28 cellular contexts compared by ENCODE assay signal in the genomic region with DNA sequence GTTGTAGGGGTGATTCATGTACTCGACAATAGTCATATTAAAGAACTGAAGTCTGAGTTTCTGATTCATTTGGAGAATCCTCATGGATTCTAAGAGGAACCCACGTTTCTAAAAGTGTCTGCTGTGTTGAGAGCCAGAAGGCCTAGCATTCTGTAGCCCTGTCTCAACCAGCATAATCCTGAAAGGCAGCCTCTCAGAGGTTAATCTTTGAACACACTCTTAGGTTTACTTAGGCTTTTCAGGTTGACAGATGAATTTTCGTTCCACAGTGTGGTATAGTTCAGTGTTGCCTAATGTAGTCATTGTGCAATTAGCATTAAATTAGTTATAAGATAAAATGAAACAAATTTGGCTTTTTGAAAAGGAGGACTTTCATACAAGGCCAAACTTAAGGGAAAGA. TPM values are rescaled to one million over a fixed set of nuclear protein-coding genes. Genes with fewer than 3 reads are reported as not detected.
"Had no signal": no experiment of that assay in that cellular context is flagged by ENCODE, and none has a peak within 500 bp of the region (broad histone marks: within the 10 kb centered on the region; RNA-seq: fewer than 3 reads in every experiment).

No MANE protein-coding gene starts in this region.

- DNase-seq: activated CD4-positive, alpha-beta memory T cell treated with anti-CD3 and anti-CD28 coated beads, Interleukin-2, amount 10 ng/mL, durations not matched to agents 7 days and 5 days; activated CD4-positive, alpha-beta T cell treated with anti-CD3 and anti-CD28 coated beads for 36 hours; activated CD4-positive, alpha-beta T cell treated with anti-CD3 and anti-CD28 coated beads, Interleukin-2, amount 50 U/mL, for 1 hour; activated gamma-delta T cell treated with Interleukin-2 at 50 U/mL for 16 hours; activated naive CD4-positive, alpha-beta T cell treated with anti-CD3 and anti-CD28 coated beads, Interleukin-2, amount 10 ng/mL, durations not matched to agents 7 days and 5 days; activated naive CD8-positive, alpha-beta T cell treated with anti-CD3 and anti-CD28 coated beads for 36 hours; activated T-cell treated with anti-CD3 and anti-CD28 coated beads for 4 hours; activated T-cell treated with anti-CD3 and anti-CD28 coated beads, Interleukin-2, amount 50 U/mL, for 48 hours; brain microvascular endothelial cell; MG63; NCI-H146; NCI-H1930; NCI-H2171; NCI-H226; NCI-H526; NCI-H774; NK-92 treated with Interleukin-12 subunit alpha and Interleukin-12 subunit beta, amount 100 ng/mL, for 24 hours; OCI-M1; RPMI8226; T-cell; T-helper 2 cell; T1000 had no signal

- H3K36me3 ChIP-seq: brain microvascular endothelial cell, cardiac muscle cell, MG63 had no signal

- H3K27ac ChIP-seq: brain microvascular endothelial cell, cardiac muscle cell, SK-N-MC had no signal

- H3K9me3 ChIP-seq: MG63 had no signal

- H3K27me3 ChIP-seq: brain microvascular endothelial cell, cardiac muscle cell, MG63 had no signal

- H3K4me3 ChIP-seq: cardiac muscle cell, MG63, SK-N-MC had no signal

- ATAC-seq: activated CD4-positive, alpha-beta T cell treated with anti-CD3 and anti-CD28 coated beads for 36 hours; activated T-helper 17 cell treated with anti-CD3 and anti-CD28 coated beads, Interleukin-2, amount 50 U/mL, for 72 hours; Panc1; Right ventricle myocardium inferior; T-cell had no signal

RNA-seq across cellular contexts. Expression of a gene that starts 41.9 kb away (rescaled TPM):
- total RNA-seq: activated CD4-positive, alpha-beta memory T cell treated with anti-CD3 and anti-CD28 coated beads, Interleukin-2, amount 10 ng/mL, durations not matched to agents 7 days and 5 days; activated CD8-positive, alpha-beta memory T cell treated with anti-CD3 and anti-CD28 coated beads for 36 hours; activated naive CD8-positive, alpha-beta T cell treated with anti-CD3 and anti-CD28 coated beads for 36 hours; Right ventricle myocardium inferior; T-cell had no signal
